Comparison of ENCODE assay signal across 1 cellular context in genomic region chr17:78144736-78145641, GRCh38.
A peak's percentile ranks its signal among the peaks of the same experiment; 100 is the strongest.
TF ChIP-seq lines count a peak whose summit lies in the region.

No MANE protein-coding gene starts in this region.

TF ChIP-seq in HepG2, 621 proteins besides CTCF, POLR2A, EP300 and RAD21 (continued from another document and continues in another):
- peak; percentile 92; the same call in 1 of the 2 replicates for TF ChIP-seq ZNF333 (CRISPR knock-in tag; IDR thresholded peaks at IDR 0.05; ENCODE audit: borderline replicate concordance)
- TF ChIP-seq MTA1 (CRISPR knock-in tag; IDR thresholded peaks at IDR 0.05; ENCODE audit: borderline replicate concordance) = peak; percentile 74; the same call in 1 of the 2 replicates
- TF ChIP-seq ZNF331 (CRISPR knock-in tag; IDR thresholded peaks at IDR 0.05) = peak; percentile 76
- TF ChIP-seq RXRA (CRISPR knock-in tag; IDR thresholded peaks at IDR 0.05) = peak; percentile 81
- peak; percentile 82 for TF ChIP-seq KDM6A (CRISPR knock-in tag; IDR thresholded peaks at IDR 0.05; ENCODE audit: low read depth)
- TF ChIP-seq HMGXB4 (CRISPR knock-in tag; IDR thresholded peaks at IDR 0.05; ENCODE audit: borderline replicate concordance in 1 of 2, low read depth in 1 of 2) = 0 out of 4 replicates have a peak, but pooled peaks of 1 of the 2 experiments have one; percentile 24
- peak; percentile 25 for TF ChIP-seq ZMYM4 (CRISPR knock-in tag; IDR thresholded peaks at IDR 0.05)
- peak; percentile 84; the same call in 1 of the 2 replicates for TF ChIP-seq MEIS2 (CRISPR knock-in tag; IDR thresholded peaks at IDR 0.05)
- peak; percentile 39 for TF ChIP-seq PTBP1 (IDR thresholded peaks at IDR 0.05; ENCODE audit: low read depth, low read length, poor library complexity, severe bottlenecking)
- peak in 1 of 2 experiments; percentile 59; a peak in 1 of 4 replicates for TF ChIP-seq REST (IDR thresholded peaks at IDR 0.05; ENCODE audit: borderline replicate concordance in 1 of 2, low read depth in 1 of 2, low read length in 2 of 2)
- no peak for TF ChIP-seq RELA (CRISPR knock-in tag; IDR thresholded peaks at IDR 0.05)
- TF ChIP-seq TGIF2 (CRISPR knock-in tag; IDR thresholded peaks at IDR 0.05) = 0 out of 2 replicates have a peak, but pooled peaks have one; percentile 41
- no peak for TF ChIP-seq SP1 (IDR thresholded peaks at IDR 0.05)
- TF ChIP-seq SP1 (CRISPR knock-in tag; IDR thresholded peaks at IDR 0.05) = 0 out of 2 replicates have a peak, but pooled peaks have one; percentile 29
- peak; percentile 20 for TF ChIP-seq ZNF18 (CRISPR knock-in tag; IDR thresholded peaks at IDR 0.05; ENCODE audit: insufficient replicate concordance)
- no peak for TF ChIP-seq RFXANK (CRISPR knock-in tag; IDR thresholded peaks at IDR 0.05)
- no peak for TF ChIP-seq NCOA5 (CRISPR knock-in tag; IDR thresholded peaks at IDR 0.05)
- TF ChIP-seq TEAD3 (CRISPR knock-in tag; optimal IDR thresholded peaks at IDR 0.05; ENCODE audit: borderline replicate concordance) = peak; percentile 75
- TF ChIP-seq FOXK1 (CRISPR knock-in tag; IDR thresholded peaks at IDR 0.05; ENCODE audit: borderline replicate concordance, low read depth) = peak; percentile 43; the same call in 1 of the 2 replicates
- TF ChIP-seq ZNF20 (CRISPR knock-in tag; IDR thresholded peaks at IDR 0.05) = peak; percentile 84; the same call in 1 of the 2 replicates
- no peak for TF ChIP-seq DNMT3B (CRISPR knock-in tag; conservative IDR thresholded peaks at IDR 0.05)
- TF ChIP-seq ZNF768 (CRISPR knock-in tag; IDR thresholded peaks at IDR 0.05) = peak; percentile 24; the same call in 1 of the 2 replicates
- peak; percentile 60 for TF ChIP-seq KAT8 (CRISPR knock-in tag; IDR thresholded peaks at IDR 0.05)
- TF ChIP-seq ZNF256 (CRISPR knock-in tag; conservative IDR thresholded peaks at IDR 0.05) = 0 out of 2 replicates have a peak, but pooled peaks have one; percentile 18
- TF ChIP-seq RCOR2 (CRISPR knock-in tag; IDR thresholded peaks at IDR 0.05) = peak; percentile 60; the same call in 1 of the 2 replicates
- TF ChIP-seq ZNF788 (CRISPR knock-in tag; IDR thresholded peaks at IDR 0.05; ENCODE audit: borderline replicate concordance) = peak; percentile 93; the same call in 1 of the 2 replicates
- TF ChIP-seq ELF1 (CRISPR knock-in tag; IDR thresholded peaks at IDR 0.05) = 0 out of 2 replicates have a peak, but pooled peaks have one; percentile 11
- TF ChIP-seq ZNF318 (CRISPR knock-in tag; IDR thresholded peaks at IDR 0.05) = peak; percentile 59; the same call in 1 of the 2 replicates
- TF ChIP-seq FOXC1 (CRISPR knock-in tag; IDR thresholded peaks at IDR 0.05; ENCODE audit: borderline replicate concordance) = no peak
- no peak for TF ChIP-seq SRSF4 (IDR thresholded peaks at IDR 0.05; ENCODE audit: low read depth, low read length, poor library complexity, severe bottlenecking)
- peak; percentile 50; the same call in 1 of the 2 replicates for TF ChIP-seq ZNF543 (CRISPR knock-in tag; IDR thresholded peaks at IDR 0.05)
- TF ChIP-seq MAFK (conservative IDR thresholded peaks at IDR 0.05 in 1 of 2, IDR thresholded peaks at IDR 0.05 in 1 of 2; ENCODE audit: low read length in 2 of 2) = no peak
- peak; percentile 69; the same call in 1 of the 2 replicates for TF ChIP-seq ZNF747 (CRISPR knock-in tag; IDR thresholded peaks at IDR 0.05; ENCODE audit: borderline replicate concordance)
- no peak for TF ChIP-seq MAFG (CRISPR knock-in tag; IDR thresholded peaks at IDR 0.05)
- peak; percentile 59; the same call in 1 of the 2 replicates for TF ChIP-seq ZNF441 (CRISPR knock-in tag; IDR thresholded peaks at IDR 0.05; ENCODE audit: borderline replicate concordance)
- no peak for TF ChIP-seq THYN1 (CRISPR knock-in tag; IDR thresholded peaks at IDR 0.05; ENCODE audit: borderline replicate concordance, low read depth)
- TF ChIP-seq ZNF629 (CRISPR knock-in tag; conservative IDR thresholded peaks at IDR 0.05) = peak; percentile 63; the same call in 1 of the 2 replicates
- no peak for TF ChIP-seq GPBP1L1 (CRISPR knock-in tag; IDR thresholded peaks at IDR 0.05)
- TF ChIP-seq ZNF577 (CRISPR knock-in tag; IDR thresholded peaks at IDR 0.05; ENCODE audit: borderline replicate concordance, low read depth) = 0 out of 2 replicates have a peak, but pooled peaks have one; percentile 21
- TF ChIP-seq ZNF740 (CRISPR knock-in tag; IDR thresholded peaks at IDR 0.05) = peak; percentile 86
- no peak for TF ChIP-seq ZNF549 (CRISPR knock-in tag; IDR thresholded peaks at IDR 0.05)
- TF ChIP-seq ZNF691 (CRISPR knock-in tag; IDR thresholded peaks at IDR 0.05; ENCODE audit: borderline replicate concordance, low read depth) = peak; percentile 95; the same call in 1 of the 2 replicates
- TF ChIP-seq ZNF639 (CRISPR knock-in tag; conservative IDR thresholded peaks at IDR 0.05) = peak; percentile 72; the same call in 1 of the 2 replicates
- TF ChIP-seq RAD51 (IDR thresholded peaks at IDR 0.05; ENCODE audit: borderline replicate concordance) = no peak
